Comparison of ENCODE assay signal across 8 cellular contexts in genomic region chr5:160434022-160434531, GRCh38. TPM values are rescaled to one million over a fixed set of nuclear protein-coding genes. Genes with fewer than 3 reads are reported as not detected.
DNase-seq lines count a peak whose midpoint lies in the region; ATAC-seq lines count a peak whose summit lies in the region.

No MANE protein-coding gene starts in this region.

- intact Hi-C loops in posterior cingulate gyrus (cut with DNase I): no loop called here

- peaks cover 3% of the 10 kb centered on the region for H3K36me3 Mint-ChIP-seq in activated T-helper 17 cell treated with anti-CD3 and anti-CD28 coated beads, Interleukin-2, amount 50 U/mL, for 72 hours (ENCODE audit: low read depth)
- peaks cover 10% of the 10 kb centered on the region for H3K36me3 Mint-ChIP-seq in activated naive CD4-positive, alpha-beta T cell treated with anti-CD3 and anti-CD28 coated beads, Interleukin-2, amount 10 ng/mL, durations not matched to agents 7 days and 5 days

- peaks cover 12% of the 10 kb centered on the region for H3K27me3 Mint-ChIP-seq in activated T-helper 17 cell treated with anti-CD3 and anti-CD28 coated beads, Interleukin-2, amount 50 U/mL, for 72 hours
- peaks cover 16% of the 10 kb centered on the region for H3K27me3 Mint-ChIP-seq in activated naive CD4-positive, alpha-beta T cell treated with anti-CD3 and anti-CD28 coated beads, Interleukin-2, amount 10 ng/mL, durations not matched to agents 7 days and 5 days

- peak overlapping the region; percentile 59 for H3K4me3 Mint-ChIP-seq in activated T-helper 17 cell treated with anti-CD3 and anti-CD28 coated beads, Interleukin-2, amount 50 U/mL, for 72 hours
- H3K4me3 Mint-ChIP-seq in activated naive CD4-positive, alpha-beta T cell treated with anti-CD3 and anti-CD28 coated beads, Interleukin-2, amount 10 ng/mL, durations not matched to agents 7 days and 5 days: no peak overlapping the region

- peak; percentile 80 for ATAC-seq in GM18499 (IDR thresholded peaks at IDR 0.05; ENCODE audit: insufficient read depth, unreplicated experiment)
- ATAC-seq in GM21390 (IDR thresholded peaks at IDR 0.05; ENCODE audit: unreplicated experiment): peak; percentile 81
- peak; percentile 66 for ATAC-seq in HG03558 (IDR thresholded peaks at IDR 0.05; ENCODE audit: extremely low read depth, unreplicated experiment)
- ATAC-seq in activated T-helper 17 cell treated with anti-CD3 and anti-CD28 coated beads, Interleukin-2, amount 50 U/mL, for 72 hours (replicated peaks): peak; percentile 65

- H3K9me3 Mint-ChIP-seq in activated T-helper 17 cell treated with anti-CD3 and anti-CD28 coated beads, Interleukin-2, amount 50 U/mL, for 72 hours: no peaks in the 10 kb centered on the region
- no peaks in the 10 kb centered on the region for H3K9me3 Mint-ChIP-seq in activated naive CD4-positive, alpha-beta T cell treated with anti-CD3 and anti-CD28 coated beads, Interleukin-2, amount 10 ng/mL, durations not matched to agents 7 days and 5 days

- peaks cover 11% of the 10 kb centered on the region for H3K4me1 Mint-ChIP-seq in activated T-helper 17 cell treated with anti-CD3 and anti-CD28 coated beads, Interleukin-2, amount 50 U/mL, for 72 hours
- peaks cover 10% of the 10 kb centered on the region for H3K4me1 Mint-ChIP-seq in activated naive CD4-positive, alpha-beta T cell treated with anti-CD3 and anti-CD28 coated beads, Interleukin-2, amount 10 ng/mL, durations not matched to agents 7 days and 5 days

- peak overlapping the region; percentile 62 for H3K27ac Mint-ChIP-seq in activated T-helper 17 cell treated with anti-CD3 and anti-CD28 coated beads, Interleukin-2, amount 50 U/mL, for 72 hours
- H3K27ac Mint-ChIP-seq in activated naive CD4-positive, alpha-beta T cell treated with anti-CD3 and anti-CD28 coated beads, Interleukin-2, amount 10 ng/mL, durations not matched to agents 7 days and 5 days: no peak overlapping the region

- DNase-seq in posterior cingulate gyrus: peak in 9 of 10 donors; percentile 21 to 94 (median 71)
- DNase-seq in 8988T: no peak
- DNase-seq in mucosa of gallbladder (ENCODE audit: low spot score): no peak
- no peak for DNase-seq in activated naive CD4-positive, alpha-beta T cell treated with anti-CD3 and anti-CD28 coated beads, Interleukin-2, amount 10 ng/mL, durations not matched to agents 7 days and 5 days

- CTCF ChIA-PET in activated naive CD4-positive, alpha-beta T cell treated with anti-CD3 and anti-CD28 coated beads, Interleukin-2, amount 10 ng/mL, durations not matched to agents 7 days and 5 days (lab: Charles Lee): no interaction called here

RNA-seq across cellular contexts. Expression of gene PTTG1, which starts 12.4 kb away (rescaled TPM):
- 100 to 1,000 TPM; 172 to 221 TPM for total RNA-seq in activated T-helper 17 cell treated with anti-CD3 and anti-CD28 coated beads, Interleukin-2, amount 50 U/mL, for 72 hours
- 3.7 TPM for total RNA-seq in mucosa of gallbladder

RNA-seq across cellular contexts. Expression of gene SLU7, which starts 15.2 kb away (rescaled TPM):
- 10 to 100 TPM; 33.2 to 53.7 TPM for total RNA-seq in activated T-helper 17 cell treated with anti-CD3 and anti-CD28 coated beads, Interleukin-2, amount 50 U/mL, for 72 hours
- total RNA-seq in mucosa of gallbladder: 48.0 TPM

RNA-seq across cellular contexts. Expression of gene FAM200C, which starts 34.2 kb away (rescaled TPM):
- total RNA-seq in activated T-helper 17 cell treated with anti-CD3 and anti-CD28 coated beads, Interleukin-2, amount 50 U/mL, for 72 hours: 1 to 10 TPM in 1 of 2 donors, under 1 TPM in 1; 0.69 to 3.5 TPM
- 5.4 TPM for total RNA-seq in mucosa of gallbladder

Comparison
In these comparisons a context has a peak if more than half of its experiments do, and no peak if none do; other contexts are left out.
1. DNase-seq: peak in posterior cingulate gyrus (9 of 10); none in 8988T (single experiment), mucosa of gallbladder (single experiment) and activated naive CD4-positive, alpha-beta T cell treated with anti-CD3 and anti-CD28 coated beads, Interleukin-2, amount 10 ng/mL, durations not matched to agents 7 days and 5 days (single experiment).
2. RNA of gene PTTG1, which starts 12.4 kb away (total RNA-seq): 172 to 221 TPM in activated T-helper 17 cell treated with anti-CD3 and anti-CD28 coated beads, Interleukin-2, amount 50 U/mL, for 72 hours; 3.7 TPM in mucosa of gallbladder (single experiment); every median in the first group is over 10 times any median in the second.
3. Peak in every context shown above with its lines, with median percentiles within 50 percentile points of each other: ATAC-seq.